Comparison of ENCODE assay signal across 8 cellular contexts in the genomic region with DNA sequence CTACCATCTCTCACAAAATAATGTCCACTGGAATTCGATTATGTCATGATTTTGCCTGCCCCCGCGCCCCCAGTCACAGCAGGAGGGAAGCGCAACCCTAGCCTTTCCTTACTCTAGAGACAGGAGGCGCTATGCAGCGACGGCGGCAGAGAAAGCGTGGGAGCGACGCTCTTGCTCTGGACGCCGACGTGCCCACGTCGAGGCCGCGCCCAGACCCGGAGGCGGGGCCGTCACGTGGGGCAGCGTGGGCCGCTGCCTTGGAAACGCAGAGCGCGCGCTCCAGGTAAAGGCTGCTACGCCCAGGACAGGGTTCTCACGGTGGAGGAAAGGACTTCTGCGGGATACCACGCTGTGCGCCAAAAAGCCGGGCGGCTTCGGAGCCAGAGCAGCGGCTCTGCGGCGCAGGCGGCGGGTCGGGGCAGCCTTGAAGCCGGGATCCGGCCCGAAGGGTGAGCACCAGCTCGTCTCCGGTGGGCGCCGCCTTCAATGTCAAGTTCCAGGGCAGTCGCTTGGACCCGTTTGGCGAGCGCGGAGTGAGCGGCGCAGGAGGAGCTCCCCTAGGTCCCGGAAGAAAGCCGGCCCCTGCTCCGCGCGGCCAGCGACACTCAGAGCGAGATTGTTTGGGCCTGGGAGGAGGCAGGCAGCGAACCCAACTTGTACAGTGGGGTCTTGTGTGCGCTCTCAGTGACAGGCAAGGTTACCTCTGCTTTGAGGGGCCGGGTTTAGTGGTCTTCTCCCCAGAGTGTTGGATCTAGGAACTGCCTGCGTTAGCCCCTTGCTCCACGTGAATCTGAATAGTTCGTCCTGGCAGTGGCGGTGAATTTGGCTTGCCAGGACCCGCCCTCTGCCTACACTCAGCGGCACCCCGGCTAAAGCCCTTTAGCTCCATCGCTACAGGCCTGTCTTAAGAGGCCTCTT.
DNase-seq lines count a peak whose midpoint lies in the region; ATAC-seq, FAIRE-seq and TF ChIP-seq lines count a peak whose summit lies in the region.

No MANE protein-coding gene starts in this region.

- DNase-seq in Daoy (ENCODE audit: low read depth) (peak; percentile 91), RCC 7860 (ENCODE audit: low spot score) (peak; percentile 74), fibroblast of mammary gland (ENCODE audit: low read depth) (peak; percentile 87)
- DNase-seq in activated T-helper 1 cell treated with anti-CD3 and anti-CD28 coated beads, Interleukin-2, amount 50 U/mL, for 16 hours (ENCODE audit: low read depth in 1 of 2, low spot score in 1 of 2): peak; percentile 63 to 81
- peak; percentile 79 to 91 (median 85) for DNase-seq in naive thymus-derived CD4-positive, alpha-beta T cell

- peak overlapping the region; percentile 87 for H3K4me3 ChIP-seq in fibroblast of mammary gland (ENCODE audit: control insufficient read depth, low read depth, low read length)
- peak overlapping the region; percentile 90 for H3K4me3 ChIP-seq in naive thymus-derived CD4-positive, alpha-beta T cell (ENCODE audit: low read length)

- intact Hi-C loops in naive thymus-derived CD4-positive, alpha-beta T cell (cut with micrococcal nuclease): loop anchor here (1.0 to 5.0 kb wide), 22 partner anchors 28 to 1666 kb away; partner anchors contain the start of genes EEF1AKMT1 (in 2 of the 2), MRPL57 (in 2 of the 2), SKA3 (in 2 of the 2) and ZDHHC20 (in 2 of the 2)

- H3K27me3 ChIP-seq in naive thymus-derived CD4-positive, alpha-beta T cell (ENCODE audit: control insufficient read depth in 2 of 2, insufficient read depth in 2 of 2, low read length in 2 of 2): no peaks in the 10 kb centered on the region

- peak overlapping the region; percentile 58 to 90 (median 72) for H3K27ac Mint-ChIP-seq in naive thymus-derived CD4-positive, alpha-beta T cell
- H3K27ac Mint-ChIP-seq in stimulated activated memory B cell treated with anti-CD40 and anti-IgM and Interleukin-4, amounts not matched to agents 10 μg/mL and 1 μg/mL and 100 μg/mL, for 72 hours: peak overlapping the region; percentile 56

- H3K4me3 Mint-ChIP-seq in naive thymus-derived CD4-positive, alpha-beta T cell: peak overlapping the region; percentile 78 to 95 (median 86)
- H3K4me3 Mint-ChIP-seq in stimulated activated memory B cell treated with anti-CD40 and anti-IgM and Interleukin-4, amounts not matched to agents 10 μg/mL and 1 μg/mL and 100 μg/mL, for 72 hours: peak overlapping the region; percentile 86

- no peaks in the 10 kb centered on the region for H3K9me3 Mint-ChIP-seq in naive thymus-derived CD4-positive, alpha-beta T cell
- H3K9me3 Mint-ChIP-seq in stimulated activated memory B cell treated with anti-CD40 and anti-IgM and Interleukin-4, amounts not matched to agents 10 μg/mL and 1 μg/mL and 100 μg/mL, for 72 hours: no peaks in the 10 kb centered on the region

- H3K27ac ChIP-seq in KOPT-K1 (ENCODE audit: low read depth, low read length, poor library complexity, severe bottlenecking): peak overlapping the region; percentile 45
- H3K27ac ChIP-seq in naive thymus-derived CD4-positive, alpha-beta T cell (ENCODE audit: low read depth, low read length): peak overlapping the region; percentile 44

- CTCF ChIA-PET in naive thymus-derived CD4-positive, alpha-beta T cell (lab: Charles Lee): interaction anchor here (0.9 to 5.5 kb wide), 9 partner anchors 11 to 305 kb away, joined by 3 to 71 read pairs (median 4); partner anchors contain the start of gene ZDHHC20

- no peaks in the 10 kb centered on the region for H3K27me3 Mint-ChIP-seq in naive thymus-derived CD4-positive, alpha-beta T cell
- H3K27me3 Mint-ChIP-seq in stimulated activated memory B cell treated with anti-CD40 and anti-IgM and Interleukin-4, amounts not matched to agents 10 μg/mL and 1 μg/mL and 100 μg/mL, for 72 hours: no peaks in the 10 kb centered on the region

- peak; percentile 74 for TF ChIP-seq CTCF in fibroblast of mammary gland (conservative IDR thresholded peaks at IDR 0.05; ENCODE audit: control insufficient read depth, insufficient read depth, low read depth, low read length)

- H3K36me3 ChIP-seq in KOPT-K1 (ENCODE audit: insufficient read depth, low read length): no peaks in the 10 kb centered on the region
- no peaks in the 10 kb centered on the region for H3K36me3 ChIP-seq in naive thymus-derived CD4-positive, alpha-beta T cell (ENCODE audit: control insufficient read depth in 2 of 3, insufficient read depth in 3 of 3, low read length in 3 of 3)

- H3K9me3 ChIP-seq in KOPT-K1 (ENCODE audit: insufficient read depth, low read length, poor library complexity, severe bottlenecking): no peaks in the 10 kb centered on the region
- no peaks in the 10 kb centered on the region for H3K9me3 ChIP-seq in naive thymus-derived CD4-positive, alpha-beta T cell (ENCODE audit: control insufficient read depth in 2 of 3, low read length in 3 of 3)

- peaks cover 11 to 15% of the 10 kb centered on the region in 2 donors for H3K4me1 ChIP-seq in naive thymus-derived CD4-positive, alpha-beta T cell (ENCODE audit: control insufficient read depth in 2 of 2, insufficient read depth in 2 of 2, low read length in 2 of 2)

- peak; percentile 92 for ATAC-seq in GM21825 (IDR thresholded peaks at IDR 0.05; ENCODE audit: unreplicated experiment)
- peak; percentile 100 for ATAC-seq in naive thymus-derived CD4-positive, alpha-beta T cell
- ATAC-seq in stimulated activated memory B cell treated with anti-CD40 and anti-IgM and Interleukin-4, amounts not matched to agents 10 μg/mL and 1 μg/mL and 100 μg/mL, for 72 hours: peak; percentile 97

- H3K4me1 Mint-ChIP-seq in naive thymus-derived CD4-positive, alpha-beta T cell: peaks cover 11 to 25% (median 22%) of the 10 kb centered on the region in 7 donors
- peaks cover 22% of the 10 kb centered on the region for H3K4me1 Mint-ChIP-seq in stimulated activated memory B cell treated with anti-CD40 and anti-IgM and Interleukin-4, amounts not matched to agents 10 μg/mL and 1 μg/mL and 100 μg/mL, for 72 hours

- POLR2A ChIA-PET in naive thymus-derived CD4-positive, alpha-beta T cell (lab: Charles Lee): interaction anchor here (0.6 to 2.0 kb wide), 6 partner anchors 113 to 306 kb away, joined by 3 to 9 read pairs (median 4); partner anchors contain the start of genes MICU2, MRPL57 and SKA3

- peaks cover 0 to 3% (median 0%) of the 10 kb centered on the region in 5 donors for H3K36me3 Mint-ChIP-seq in naive thymus-derived CD4-positive, alpha-beta T cell
- peaks cover 4% of the 10 kb centered on the region for H3K36me3 Mint-ChIP-seq in stimulated activated memory B cell treated with anti-CD40 and anti-IgM and Interleukin-4, amounts not matched to agents 10 μg/mL and 1 μg/mL and 100 μg/mL, for 72 hours

- no peak for FAIRE-seq in RCC 7860 (lab: Jason Lieb, UNC)

Comparison
In these comparisons a context has a peak if more than half of its experiments do, and no peak if none do; other contexts are left out.
1. Peak in every context shown above with its lines: DNase-seq, ATAC-seq, H3K4me3 ChIP-seq and H3K27ac ChIP-seq.